Comparison of ENCODE assay signal across 8 cellular contexts in the genomic region with DNA sequence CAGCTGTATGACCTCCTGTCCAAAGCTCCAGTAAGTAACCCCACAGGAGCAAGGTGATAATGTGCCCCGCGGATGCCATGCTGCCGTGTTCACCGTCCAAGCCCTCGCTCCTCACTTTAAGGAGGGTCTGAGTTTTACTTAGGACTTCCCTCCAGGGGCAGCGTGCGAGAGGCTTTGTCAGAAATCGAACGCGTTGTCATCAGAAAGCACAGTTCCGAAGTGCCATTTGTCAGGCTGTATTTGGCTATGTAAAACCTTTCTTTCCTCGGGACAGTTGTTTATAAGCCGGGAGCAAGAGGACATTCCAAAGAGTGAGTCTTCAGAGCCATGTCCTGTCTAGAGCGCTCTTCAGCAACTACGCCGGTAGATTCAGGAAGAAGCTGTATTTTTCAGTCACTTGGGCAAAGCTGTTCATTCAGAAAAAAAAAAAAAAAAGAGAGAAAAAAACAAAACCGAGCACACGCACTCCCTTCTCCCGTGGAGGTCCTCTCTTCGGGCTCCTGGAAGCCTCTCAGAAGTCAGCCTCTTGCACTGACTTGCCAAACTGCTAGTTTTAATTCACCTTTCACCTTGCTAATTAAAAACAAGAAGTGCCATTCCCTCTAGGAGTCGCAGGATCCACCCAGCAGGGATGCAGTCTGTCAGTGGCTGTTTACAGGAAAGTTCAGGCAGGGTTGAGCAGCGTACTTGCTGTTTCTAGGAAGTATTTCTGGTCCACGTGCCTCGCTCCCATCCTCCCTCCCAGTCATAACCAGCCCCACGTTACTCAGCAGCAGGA. TPM values are rescaled to one million over a fixed set of nuclear protein-coding genes. Genes with fewer than 3 reads are reported as not detected.
A peak's percentile ranks its signal among the peaks of the same experiment; 100 is the strongest.
DNase-seq lines count a peak whose midpoint lies in the region; ATAC-seq, FAIRE-seq and TF ChIP-seq lines count a peak whose summit lies in the region.

A gene (minus strand): TSS at position 676 of the 778 bp plus-strand sequence.

- H3K9me2 ChIP-seq in neural cell (ENCODE audit: insufficient read depth, low read length) (no peaks in the 10 kb centered on the region), MM.1S (replicated peaks; ENCODE audit: insufficient read depth, low read length) (no peaks in the 10 kb centered on the region)

- peak within 1 kb of the TSS in 1 of 3 experiments; percentile 34 for H3K4me3 ChIP-seq in endothelial cell of umbilical vein (replicated peaks in 1 of 3; ENCODE audit: insufficient read depth in 1 of 3, low read depth in 1 of 3, low read length in 3 of 3)
- peak within 1 kb of the TSS; percentile 62 for H3K4me3 ChIP-seq in neural cell (ENCODE audit: low read length)
- no peak within 1 kb of the TSS for H3K4me3 ChIP-seq in SJCRH30
- no peak within 1 kb of the TSS for H3K4me3 ChIP-seq in MM.1S (ENCODE audit: low read length)

- dilution Hi-C loops in endothelial cell of umbilical vein (cut with MboI; ENCODE audit: extremely low pct_ligation_motif_present, low sequenced_read_pairs) = no loop called here

- H3F3A ChIP-seq in neural cell (ENCODE audit: insufficient read depth, low read length, poor library complexity, severe bottlenecking) (no peaks in the 10 kb centered on the region), MM.1S (ENCODE audit: insufficient read depth, low read length) (no peaks in the 10 kb centered on the region)

- TF ChIP-seq EP300 in neural cell (conservative IDR thresholded peaks at IDR 0.05; ENCODE audit: poor library complexity, severe bottlenecking) = no peak

- intact Hi-C loops in endothelial cell of umbilical vein (cut with micrococcal nuclease) = no loop called here

- BruUV-seq in endothelial cell of umbilical vein (replicated peaks; lab: Mats Ljungman, UMichigan) = no TSS peak

- no peak for TF ChIP-seq POLR2A in endothelial cell of umbilical vein (IDR thresholded peaks at IDR 0.05; ENCODE audit: low read depth, low read length)

- CTCF ChIA-PET in endothelial cell of umbilical vein (lab: Charles Lee) = interaction anchor here (0.6 to 1.0 kb wide), 2 partner anchors 146 to 164 kb away, joined by 3 read pairs; no protein-coding TSS in a partner anchor

- TF ChIP-seq RAD21 in neural cell (conservative IDR thresholded peaks at IDR 0.05) = no peak

- H3K4me2 ChIP-seq in endothelial cell of umbilical vein (ENCODE audit: insufficient read depth, low read length) = peak within 1 kb of the TSS; percentile 62
- peak within 1 kb of the TSS; percentile 37 for H3K4me2 ChIP-seq in neural cell (ENCODE audit: low read length)
- no peak within 1 kb of the TSS for H3K4me2 ChIP-seq in MM.1S (ENCODE audit: low read depth, low read length)

- H3K27me3 ChIP-seq in endothelial cell of umbilical vein (ENCODE audit: control insufficient read depth in 2 of 2, insufficient read depth in 2 of 2, low read length in 2 of 2) (peaks cover 18 to 51% of the 10 kb centered on the region in 2 experiments), neural cell (ENCODE audit: insufficient read depth, low read depth, low read length) (peaks cover 8% of the 10 kb centered on the region), SJCRH30 (no peaks in the 10 kb centered on the region), MM.1S (replicated peaks; ENCODE audit: insufficient read depth, low read length) (no peaks in the 10 kb centered on the region)

- H2AFZ ChIP-seq in endothelial cell of umbilical vein (ENCODE audit: low read depth, low read length) (peak within 1 kb of the TSS; percentile 76), neural cell (ENCODE audit: low read depth, low read length) (no peak within 1 kb of the TSS), MM.1S (ENCODE audit: low read length) (no peak within 1 kb of the TSS)

- H4K20me1 ChIP-seq in endothelial cell of umbilical vein (replicated peaks; ENCODE audit: control insufficient read depth, extremely low read depth, insufficient read depth, low read length) (no peaks in the 10 kb centered on the region), neural cell (ENCODE audit: insufficient read depth) (no peaks in the 10 kb centered on the region), MM.1S (ENCODE audit: insufficient read depth, low read length) (no peaks in the 10 kb centered on the region)

- ATAC-seq in GM21717 (IDR thresholded peaks at IDR 0.05; ENCODE audit: unreplicated experiment) = no peak

- H3K36me3 ChIP-seq in endothelial cell of umbilical vein (ENCODE audit: control insufficient read depth in 2 of 2, extremely low read depth in 1 of 2, insufficient read depth in 2 of 2, low read length in 2 of 2) (no peaks in the 10 kb centered on the region), neural cell (ENCODE audit: insufficient read depth, low read length) (no peaks in the 10 kb centered on the region), SJCRH30 (no peaks in the 10 kb centered on the region), MM.1S (replicated peaks; ENCODE audit: insufficient read depth, low read length) (no peaks in the 10 kb centered on the region)

- H3K4me1 ChIP-seq in endothelial cell of umbilical vein (ENCODE audit: control insufficient read depth, extremely low read depth, insufficient read depth, low read length) (no peaks in the 10 kb centered on the region), SJCRH30 (peaks cover 2% of the 10 kb centered on the region; the same call in 1 of the 2 replicates), MM.1S (ENCODE audit: low read length) (no peaks in the 10 kb centered on the region)

- DNase-seq in Ammon's horn (ENCODE audit: low spot score) = peak; percentile 22
- peak; percentile 15 for DNase-seq in NAMALWA (ENCODE audit: low spot score)
- peak; percentile 36 for DNase-seq in endothelial cell of umbilical vein (ENCODE audit: low read depth, low spot score)
- no peak for DNase-seq in NCI-H1930 (lab: John Stamatoyannopoulos, UW)
- no peak for DNase-seq in SJCRH30
- DNase-seq in MM.1S = no peak

- TF ChIP-seq CTCF in endothelial cell of umbilical vein (IDR thresholded peaks at IDR 0.05; ENCODE audit: extremely low read depth in 1 of 2, insufficient read depth in 1 of 2, low read depth in 1 of 2, low read length in 2 of 2) (no peak), neural cell (IDR thresholded peaks at IDR 0.05; ENCODE audit: poor library complexity, severe bottlenecking) (no peak), MM.1S (IDR thresholded peaks at IDR 0.05; ENCODE audit: low read length) (no peak)

- H3K9me3 ChIP-seq in endothelial cell of umbilical vein (replicated peaks; ENCODE audit: control insufficient read depth, insufficient read depth, low read length) (no peaks in the 10 kb centered on the region), neural cell (ENCODE audit: low read length) (no peaks in the 10 kb centered on the region), SJCRH30 (replicated peaks) (0 out of 2 replicates have a peak, but pooled peaks cover 3% of the 10 kb centered on the region), MM.1S (replicated peaks; ENCODE audit: insufficient read depth, low read length) (no peaks in the 10 kb centered on the region)

- no peaks in the 10 kb centered on the region for H3K79me2 ChIP-seq in endothelial cell of umbilical vein (ENCODE audit: control insufficient read depth, insufficient read depth, low read length)
- H3K79me2 ChIP-seq in neural cell (replicated peaks; ENCODE audit: insufficient read depth, low read length) = no peaks in the 10 kb centered on the region
- no peaks in the 10 kb centered on the region for H3K79me2 ChIP-seq in MM.1S (ENCODE audit: low read length)

- no peaks in the 10 kb centered on the region for H3K9me1 ChIP-seq in endothelial cell of umbilical vein (replicated peaks; ENCODE audit: control insufficient read depth, extremely low read depth, insufficient read depth, low read length)

- H3K27ac ChIP-seq in endothelial cell of umbilical vein (ENCODE audit: insufficient read depth, low read depth, low read length) = no peak within 1 kb of the TSS
- H3K27ac ChIP-seq in neural cell (ENCODE audit: low read length) = no peak within 1 kb of the TSS
- no peak within 1 kb of the TSS for H3K27ac ChIP-seq in SJCRH30
- no peak within 1 kb of the TSS for H3K27ac ChIP-seq in MM.1S (ENCODE audit: low read length)

- FAIRE-seq in endothelial cell of umbilical vein (lab: Jason Lieb, UNC) = no peak

- H3K9ac ChIP-seq in endothelial cell of umbilical vein (replicated peaks; ENCODE audit: extremely low read depth, insufficient read depth, low read length) (no peak within 1 kb of the TSS), neural cell (ENCODE audit: low read length) (no peak within 1 kb of the TSS), MM.1S (ENCODE audit: low read length) (no peak within 1 kb of the TSS)

- POLR2A ChIA-PET in endothelial cell of umbilical vein (lab: Charles Lee) = no interaction called here

TF ChIP-seq in endothelial cell of umbilical vein, 7 proteins besides CTCF, POLR2A, EP300 and RAD21 (continues in another document):
- no peak for TF ChIP-seq JUN (IDR thresholded peaks at IDR 0.05; ENCODE audit: borderline replicate concordance, insufficient read depth, insufficient read length, low read depth)
- no peak for TF ChIP-seq FOS (IDR thresholded peaks at IDR 0.05; ENCODE audit: borderline replicate concordance, insufficient read depth, low read length)
- TF ChIP-seq POLR2AphosphoS5 (IDR thresholded peaks at IDR 0.05; ENCODE audit: insufficient read depth, low read depth, low read length) = no peak
- TF ChIP-seq MYC (IDR thresholded peaks at IDR 0.05; ENCODE audit: low read depth, low read length) = no peak
- no peak for TF ChIP-seq EZH2 (IDR thresholded peaks at IDR 0.05; ENCODE audit: borderline replicate concordance, low read depth, low read length, severe bottlenecking)

TF ChIP-seq in neural cell, 6 proteins besides CTCF, POLR2A, EP300 and RAD21 (continues in another document):
- TF ChIP-seq POLR2AphosphoS5 (IDR thresholded peaks at IDR 0.05) = no peak
- no peak for TF ChIP-seq MXI1 (conservative IDR thresholded peaks at IDR 0.05; ENCODE audit: poor library complexity, severe bottlenecking)
- no peak for TF ChIP-seq EZH2 (IDR thresholded peaks at IDR 0.05; ENCODE audit: borderline replicate concordance, insufficient read depth, low read length, poor library complexity, severe bottlenecking)
- no peak for TF ChIP-seq TAF1 (IDR thresholded peaks at IDR 0.05; ENCODE audit: low read depth)
- no peak for TF ChIP-seq SMC3 (conservative IDR thresholded peaks at IDR 0.05; ENCODE audit: poor library complexity)

RNA-seq across cellular contexts. Expression of the gene that starts here (rescaled TPM):
- not detected in 2 replicates for total RNA-seq in endothelial cell of umbilical vein
- polyA plus RNA-seq in endothelial cell of umbilical vein (not detected in 2 replicates), neural cell (0.98 and 8.2 TPM in 2 replicates)
- polyA plus RNA-seq in endothelial cell of umbilical vein (2011; cell fraction: cytosol; rRNA removed) = not detected in 2 replicates
- polyA plus RNA-seq in endothelial cell of umbilical vein (2011; cell fraction: nucleus; rRNA removed) = not detected in 2 replicates
- polyA plus RNA-seq in endothelial cell of umbilical vein (2012) = not detected in 2 replicates
- polyA minus RNA-seq in endothelial cell of umbilical vein (not detected in 2 replicates), neural cell (3.6 and 3.7 TPM in 2 replicates)
- not detected for polyA minus RNA-seq in endothelial cell of umbilical vein (2011; cell fraction: cytosol; rRNA and poly(A)+ RNA removed)
- polyA minus RNA-seq in endothelial cell of umbilical vein (2011; cell fraction: nucleus; rRNA and poly(A)+ RNA removed) = not detected in 2 replicates
- total RNA-seq in SJCRH30 (2014; rRNA removed; shearing (Covaris generic)) = 0.48 and 0.53 TPM in 2 replicates

Comparison
In these comparisons a context has a peak if more than half of its experiments do, and no peak if none do; other contexts are left out.
1. Peak in DNase-seq and H3K4me2 ChIP-seq in endothelial cell of umbilical vein; RNA of the gene not detected or under 1 TPM.
2. DNase-seq: peak in Ammon's horn (single experiment) and NAMALWA (single experiment); none in NCI-H1930 (0 of 2), SJCRH30 (0 of 2) and MM.1S (single experiment).